Comparison of ENCODE assay signal across 13 cellular contexts in the genomic region with DNA sequence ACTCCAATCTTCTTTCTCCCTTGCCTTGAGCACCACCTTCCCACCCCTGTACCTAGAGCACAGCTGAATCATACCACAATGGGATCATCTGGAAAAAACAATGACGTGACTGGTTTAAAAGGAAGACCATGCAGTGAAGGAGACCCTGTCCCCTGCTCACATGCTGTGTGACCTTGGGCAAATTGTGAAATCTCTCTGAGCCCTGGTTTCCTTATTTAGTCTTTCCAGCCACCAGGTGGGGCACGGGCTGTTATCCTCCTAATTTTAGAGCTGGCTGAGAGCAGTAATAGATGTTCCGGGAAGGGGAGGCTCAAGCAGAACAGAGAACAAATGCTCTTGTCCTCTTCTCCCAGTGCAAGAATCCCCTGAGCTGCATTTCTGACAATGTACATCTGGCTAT.
A peak's percentile ranks its signal among the peaks of the same experiment; 100 is the strongest.
DNase-seq lines count a peak whose midpoint lies in the region; ATAC-seq, FAIRE-seq and TF ChIP-seq lines count a peak whose summit lies in the region.
"Had no signal": no experiment of that assay in that cellular context is flagged by ENCODE, and none has a peak within 500 bp of the region (broad histone marks: within the 10 kb centered on the region; RNA-seq: fewer than 3 reads in every experiment).

No MANE protein-coding gene starts in this region.

- H3K36me3 ChIP-seq in bronchial epithelial cell (ENCODE audit: control insufficient read depth, insufficient read depth, low read length) (no peaks in the 10 kb centered on the region), keratinocyte (ENCODE audit: control insufficient read depth in 2 of 2, extremely low read depth in 1 of 2, insufficient read depth in 2 of 2, low read length in 2 of 2) (no peaks in the 10 kb centered on the region)
- H3K36me3 ChIP-seq: BLaER1 treated with 17β-estradiol and CSF1 and Interleukin-3, amounts not matched to agents 10 nM and 100 nM had no signal

- FAIRE-seq in A549 (lab: Jason Lieb, UNC) (no peak), bronchial epithelial cell (lab: Jason Lieb, UNC) (no peak), keratinocyte (lab: Jason Lieb, UNC) (no peak)

- no peak overlapping the region for H2AFZ ChIP-seq in keratinocyte (ENCODE audit: control insufficient read depth, low read length)

- H3K9ac ChIP-seq in keratinocyte (ENCODE audit: control insufficient read depth, extremely low read depth, insufficient read depth, low read length) = no peak overlapping the region
- H3K9ac ChIP-seq: BLaER1 treated with 17β-estradiol and CSF1 and Interleukin-3, amounts not matched to agents 10 nM and 100 nM had no signal

- no peak overlapping the region for H3K4me3 ChIP-seq in A549
- no peak overlapping the region for H3K4me3 ChIP-seq in HL-60 (replicated peaks; ENCODE audit: insufficient read depth, low read length)
- H3K4me3 ChIP-seq in bronchial epithelial cell (ENCODE audit: low read depth, low read length) = no peak overlapping the region
- H3K4me3 ChIP-seq in keratinocyte (ENCODE audit: control insufficient read depth in 2 of 3, extremely low read depth in 1 of 3, insufficient read depth in 2 of 3, low read depth in 1 of 3, low read length in 3 of 3) = no peak overlapping the region
- H3K4me3 ChIP-seq: BLaER1 treated with 17β-estradiol and CSF1 and Interleukin-3, amounts not matched to agents 10 nM and 100 nM had no signal

- peak; percentile 33 to 37; a peak in 4 of 5 replicates for TF ChIP-seq RAD21 in A549 (conservative IDR thresholded peaks at IDR 0.05 in 1 of 2, IDR thresholded peaks at IDR 0.05 in 1 of 2)

- no peaks in the 10 kb centered on the region for H3K79me2 ChIP-seq in keratinocyte (ENCODE audit: control insufficient read depth, insufficient read depth, low read length)

- CTCF ChIA-PET in A549 (lab: Yijun Ruan, JAX) = interaction anchor here (0.7 to 1.9 kb wide), 9 partner anchors 17 to 965 kb away, joined by 3 to 7 read pairs (median 4); no protein-coding TSS in a partner anchor

- TF ChIP-seq CTCF in A549 (IDR thresholded peaks at IDR 0.05) = peak; percentile 24; the same call in 2 of the 3 replicates
- TF ChIP-seq CTCF in HL-60 (IDR thresholded peaks at IDR 0.05; ENCODE audit: insufficient read depth, low read length) = no peak
- peak; percentile 12 for TF ChIP-seq CTCF in bronchial epithelial cell (IDR thresholded peaks at IDR 0.05; ENCODE audit: insufficient read depth, low read length, severe bottlenecking)
- peak in 2 of 3 experiments; percentile 4 to 5 for TF ChIP-seq CTCF in keratinocyte (optimal IDR thresholded peaks at IDR 0.05 in 1 of 3, IDR thresholded peaks at IDR 0.05 in 1 of 3, conservative IDR thresholded peaks at IDR 0.05 in 1 of 3; ENCODE audit: extremely low read depth in 1 of 3, insufficient read depth in 2 of 3, low read length in 3 of 3)

- H3K9me3 ChIP-seq in A549 (no peaks in the 10 kb centered on the region), keratinocyte (ENCODE audit: control insufficient read depth, low read depth, low read length) (no peaks in the 10 kb centered on the region)
- H3K9me3 ChIP-seq: BLaER1 treated with 17β-estradiol and CSF1 and Interleukin-3, amounts not matched to agents 10 nM and 100 nM had no signal

- POLR2A ChIA-PET in A549 (lab: Yijun Ruan, JAX) = no interaction called here

- H3K4me2 ChIP-seq in A549 (no peak overlapping the region), keratinocyte (ENCODE audit: control insufficient read depth, extremely low read depth, insufficient read depth, low read depth, low read length) (no peak overlapping the region)
- H3K4me2 ChIP-seq: BLaER1 treated with 17β-estradiol and CSF1 and Interleukin-3, amounts not matched to agents 10 nM and 100 nM had no signal

- TF ChIP-seq EP300 in A549 (IDR thresholded peaks at IDR 0.05) = no peak

- TF ChIP-seq POLR2A in A549 (IDR thresholded peaks at IDR 0.05; ENCODE audit: low read length) = no peak

- ATAC-seq in A549 (peak in 1 of 2 experiments; percentile 55; a peak in 3 of 6 replicates), GM18861 (IDR thresholded peaks at IDR 0.05; ENCODE audit: unreplicated experiment) (no peak), HG03095 (IDR thresholded peaks at IDR 0.05; ENCODE audit: unreplicated experiment) (no peak), HG03521 (IDR thresholded peaks at IDR 0.05; ENCODE audit: unreplicated experiment) (no peak)
- ATAC-seq: activated CD4-positive, CD25-positive, alpha-beta regulatory T cell treated with anti-CD3 and anti-CD28 coated beads, Interleukin-2, amount 50 U/mL, for 24 hours; stimulated activated naive B cell treated with anti-CD40 and anti-IgM and Interleukin-4, amounts not matched to agents 10 μg/mL and 1 μg/mL and 100 μg/mL, for 72 hours had no signal

- H3K27me3 ChIP-seq in HL-60 (ENCODE audit: insufficient read depth, poor library complexity, severe bottlenecking) = no peaks in the 10 kb centered on the region
- peaks cover 2% of the 10 kb centered on the region for H3K27me3 ChIP-seq in bronchial epithelial cell (ENCODE audit: control insufficient read depth, insufficient read depth, low read length)
- peaks cover 10% of the 10 kb centered on the region for H3K27me3 ChIP-seq in keratinocyte (ENCODE audit: control insufficient read depth, extremely low read depth, insufficient read depth, low read length)
- H3K27me3 ChIP-seq: BLaER1 treated with 17β-estradiol and CSF1 and Interleukin-3, amounts not matched to agents 10 nM and 100 nM had no signal

- 74% methylated on average over 3 of the region's 3 CpGs for WGBS in A549 (ENCODE audit: missing lambda C conversion rate)

- peak overlapping the region in 1 of 2 experiments; percentile 29; a peak in 1 of 6 replicates for H3K27ac ChIP-seq in A549
- H3K27ac ChIP-seq in HL-60 (replicated peaks) = no peak overlapping the region
- no peak overlapping the region for H3K27ac ChIP-seq in keratinocyte (ENCODE audit: control insufficient read depth, insufficient read depth, low read length)
- H3K27ac ChIP-seq: BLaER1 treated with 17β-estradiol and CSF1 and Interleukin-3, amounts not matched to agents 10 nM and 100 nM had no signal

- dilution Hi-C loops in keratinocyte (cut with MboI; ENCODE audit: extremely low pct_ligation_motif_present, low sequenced_read_pairs) = no loop called here

- no peaks in the 10 kb centered on the region for H4K20me1 ChIP-seq in keratinocyte (ENCODE audit: control insufficient read depth, extremely low read depth, insufficient read depth, low read length)
- H4K20me1 ChIP-seq: BLaER1 treated with 17β-estradiol and CSF1 and Interleukin-3, amounts not matched to agents 10 nM and 100 nM had no signal

- DNase-seq in A549 (ENCODE audit: low read depth in 1 of 2, low spot score in 1 of 2) = no peak
- peak; percentile 45 to 54 for DNase-seq in HL-60 (ENCODE audit: low read depth in 1 of 2, low spot score in 1 of 2)
- no peak for DNase-seq in bronchial epithelial cell (ENCODE audit: low read depth)
- DNase-seq in keratinocyte (ENCODE audit: low read depth, low spot score) = no peak
- DNase-seq in NCI-H2227 (lab: John Stamatoyannopoulos, UW; ENCODE audit: unreplicated experiment) = no peak
- DNase-seq: NCI-H1092; stimulated activated CD4-positive, alpha-beta T cell treated with anti-CD3 and anti-CD28 coated beads, Interleukin-12 subunit alpha, Interleukin-12 subunit beta, amount 100 ng/mL, for 4 hours; stimulated activated naive B cell treated with anti-CD40 and anti-IgM and Interleukin-4, amounts not matched to agents 10 μg/mL and 1 μg/mL and 100 μg/mL, for 72 hours had no signal

- H3K4me1 ChIP-seq in A549 (no peaks in the 10 kb centered on the region), keratinocyte (ENCODE audit: control insufficient read depth, extremely low read depth, insufficient read depth, low read length) (no peaks in the 10 kb centered on the region)

- no peaks in the 10 kb centered on the region for H3K9me1 ChIP-seq in keratinocyte (ENCODE audit: control insufficient read depth, extremely low read depth, insufficient read depth, low read length)

TF ChIP-seq in A549, 52 proteins besides CTCF, POLR2A, EP300 and RAD21 (continues in another document):
- peak; percentile 35 for TF ChIP-seq ZFP36 (IDR thresholded peaks at IDR 0.05; ENCODE audit: borderline replicate concordance, partially characterized antibody)
- TF ChIP-seq SREBF2 (IDR thresholded peaks at IDR 0.05) = no peak
- TF ChIP-seq RARB (CRISPR knock-in tag; IDR thresholded peaks at IDR 0.05) = no peak
- no peak for TF ChIP-seq PBX3 (IDR thresholded peaks at IDR 0.05)
- TF ChIP-seq, protein P1, sequence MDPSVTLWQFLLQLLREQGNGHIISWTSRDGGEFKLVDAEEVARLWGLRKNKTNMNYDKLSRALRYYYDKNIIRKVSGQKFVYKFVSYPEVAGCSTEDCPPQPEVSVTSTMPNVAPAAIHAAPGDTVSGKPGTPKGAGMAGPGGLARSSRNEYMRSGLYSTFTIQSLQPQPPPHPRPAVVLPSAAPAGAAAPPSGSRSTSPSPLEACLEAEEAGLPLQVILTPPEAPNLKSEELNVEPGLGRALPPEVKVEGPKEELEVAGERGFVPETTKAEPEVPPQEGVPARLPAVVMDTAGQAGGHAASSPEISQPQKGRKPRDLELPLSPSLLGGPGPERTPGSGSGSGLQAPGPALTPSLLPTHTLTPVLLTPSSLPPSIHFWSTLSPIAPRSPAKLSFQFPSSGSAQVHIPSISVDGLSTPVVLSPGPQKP (IDR thresholded peaks at IDR 0.05; ENCODE audit: low read depth, low read length) = no peak
- TF ChIP-seq ZSCAN20 (CRISPR knock-in tag; IDR thresholded peaks at IDR 0.05) = no peak
- no peak for TF ChIP-seq CHD2 (IDR thresholded peaks at IDR 0.05; ENCODE audit: low read length, partially characterized antibody)
- no peak for TF ChIP-seq NR3C1 (IDR thresholded peaks at IDR 0.05)
- no peak for TF ChIP-seq TP53 (CRISPR knock-in tag; IDR thresholded peaks at IDR 0.05)
- no peak for TF ChIP-seq HOXB13 (CRISPR knock-in tag; IDR thresholded peaks at IDR 0.05; ENCODE audit: low read depth)
- TF ChIP-seq RFX5 (IDR thresholded peaks at IDR 0.05) = no peak
- peak; percentile 39; the same call in 2 of the 3 replicates for TF ChIP-seq SMC3 (IDR thresholded peaks at IDR 0.05)
- no peak for TF ChIP-seq FOSB (CRISPR knock-in tag; IDR thresholded peaks at IDR 0.05)
- no peak for TF ChIP-seq KDM1A (IDR thresholded peaks at IDR 0.05; ENCODE audit: low read depth)
- no peak for TF ChIP-seq MAX (IDR thresholded peaks at IDR 0.05)
- no peak for TF ChIP-seq EHF (CRISPR knock-in tag; IDR thresholded peaks at IDR 0.05)

Comparison
In these comparisons a context has a peak if more than half of its experiments do, and no peak if none do; other contexts are left out.
1. DNase-seq: peak in HL-60 (2 of 2); none in A549 (0 of 2), bronchial epithelial cell (single experiment), keratinocyte (single experiment) and NCI-H2227 (single experiment).